In genomic region chr1:21657456-21658190, GRCh38 we compare ENCODE assay signal across 2 cellular contexts.
A peak's percentile ranks its signal among the peaks of the same experiment; 100 is the strongest.
TF ChIP-seq lines count a peak whose summit lies in the region.

No MANE protein-coding gene starts in this region.

TF ChIP-seq in GM23338, 12 proteins besides CTCF, POLR2A, EP300 and RAD21:
- TF ChIP-seq EZH2phosphoT487 (IDR thresholded peaks at IDR 0.05; ENCODE audit: unreplicated experiment), result no peak
- TF ChIP-seq ZNF331 (CRISPR knock-in tag; IDR thresholded peaks at IDR 0.05; ENCODE audit: low read depth), result no peak
- TF ChIP-seq, protein P1, sequence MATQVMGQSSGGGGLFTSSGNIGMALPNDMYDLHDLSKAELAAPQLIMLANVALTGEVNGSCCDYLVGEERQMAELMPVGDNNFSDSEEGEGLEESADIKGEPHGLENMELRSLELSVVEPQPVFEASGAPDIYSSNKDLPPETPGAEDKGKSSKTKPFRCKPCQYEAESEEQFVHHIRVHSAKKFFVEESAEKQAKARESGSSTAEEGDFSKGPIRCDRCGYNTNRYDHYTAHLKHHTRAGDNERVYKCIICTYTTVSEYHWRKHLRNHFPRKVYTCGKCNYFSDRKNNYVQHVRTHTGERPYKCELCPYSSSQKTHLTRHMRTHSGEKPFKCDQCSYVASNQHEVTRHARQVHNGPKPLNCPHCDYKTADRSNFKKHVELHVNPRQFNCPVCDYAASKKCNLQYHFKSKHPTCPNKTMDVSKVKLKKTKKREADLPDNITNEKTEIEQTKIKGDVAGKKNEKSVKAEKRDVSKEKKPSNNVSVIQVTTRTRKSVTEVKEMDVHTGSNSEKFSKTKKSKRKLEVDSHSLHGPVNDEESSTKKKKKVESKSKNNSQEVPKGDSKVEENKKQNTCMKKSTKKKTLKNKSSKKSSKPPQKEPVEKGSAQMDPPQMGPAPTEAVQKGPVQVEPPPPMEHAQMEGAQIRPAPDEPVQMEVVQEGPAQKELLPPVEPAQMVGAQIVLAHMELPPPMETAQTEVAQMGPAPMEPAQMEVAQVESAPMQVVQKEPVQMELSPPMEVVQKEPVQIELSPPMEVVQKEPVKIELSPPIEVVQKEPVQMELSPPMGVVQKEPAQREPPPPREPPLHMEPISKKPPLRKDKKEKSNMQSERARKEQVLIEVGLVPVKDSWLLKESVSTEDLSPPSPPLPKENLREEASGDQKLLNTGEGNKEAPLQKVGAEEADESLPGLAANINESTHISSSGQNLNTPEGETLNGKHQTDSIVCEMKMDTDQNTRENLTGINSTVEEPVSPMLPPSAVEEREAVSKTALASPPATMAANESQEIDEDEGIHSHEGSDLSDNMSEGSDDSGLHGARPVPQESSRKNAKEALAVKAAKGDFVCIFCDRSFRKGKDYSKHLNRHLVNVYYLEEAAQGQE (IDR thresholded peaks at IDR 0.05; ENCODE audit: unreplicated experiment), result no peak
- TF ChIP-seq STAT1 (IDR thresholded peaks at IDR 0.05; ENCODE audit: unreplicated experiment), result no peak
- TF ChIP-seq, protein P2, sequence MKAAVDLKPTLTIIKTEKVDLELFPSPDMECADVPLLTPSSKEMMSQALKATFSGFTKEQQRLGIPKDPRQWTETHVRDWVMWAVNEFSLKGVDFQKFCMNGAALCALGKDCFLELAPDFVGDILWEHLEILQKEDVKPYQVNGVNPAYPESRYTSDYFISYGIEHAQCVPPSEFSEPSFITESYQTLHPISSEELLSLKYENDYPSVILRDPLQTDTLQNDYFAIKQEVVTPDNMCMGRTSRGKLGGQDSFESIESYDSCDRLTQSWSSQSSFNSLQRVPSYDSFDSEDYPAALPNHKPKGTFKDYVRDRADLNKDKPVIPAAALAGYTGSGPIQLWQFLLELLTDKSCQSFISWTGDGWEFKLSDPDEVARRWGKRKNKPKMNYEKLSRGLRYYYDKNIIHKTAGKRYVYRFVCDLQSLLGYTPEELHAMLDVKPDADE (IDR thresholded peaks at IDR 0.05), result no peak
- no peak for TF ChIP-seq POLR2AphosphoS5 (IDR thresholded peaks at IDR 0.05; ENCODE audit: low read depth)
- no peak for TF ChIP-seq ZNF462 (CRISPR knock-in tag; IDR thresholded peaks at IDR 0.05)
- no peak for TF ChIP-seq NANOG (IDR thresholded peaks at IDR 0.05; ENCODE audit: borderline replicate concordance)
- no peak for TF ChIP-seq ZNF114 (CRISPR knock-in tag; IDR thresholded peaks at IDR 0.05)
- TF ChIP-seq JUNB (IDR thresholded peaks at IDR 0.05; ENCODE audit: unreplicated experiment), result no peak
- no peak for TF ChIP-seq CREB1 (CRISPR knock-in tag; IDR thresholded peaks at IDR 0.05; ENCODE audit: low read depth)
- TF ChIP-seq EZH2 (IDR thresholded peaks at IDR 0.05; ENCODE audit: low read depth, unreplicated experiment), result no peak

TF ChIP-seq in K562, 482 proteins besides CTCF, POLR2A, EP300 and RAD21:
- TF ChIP-seq, protein P3, sequence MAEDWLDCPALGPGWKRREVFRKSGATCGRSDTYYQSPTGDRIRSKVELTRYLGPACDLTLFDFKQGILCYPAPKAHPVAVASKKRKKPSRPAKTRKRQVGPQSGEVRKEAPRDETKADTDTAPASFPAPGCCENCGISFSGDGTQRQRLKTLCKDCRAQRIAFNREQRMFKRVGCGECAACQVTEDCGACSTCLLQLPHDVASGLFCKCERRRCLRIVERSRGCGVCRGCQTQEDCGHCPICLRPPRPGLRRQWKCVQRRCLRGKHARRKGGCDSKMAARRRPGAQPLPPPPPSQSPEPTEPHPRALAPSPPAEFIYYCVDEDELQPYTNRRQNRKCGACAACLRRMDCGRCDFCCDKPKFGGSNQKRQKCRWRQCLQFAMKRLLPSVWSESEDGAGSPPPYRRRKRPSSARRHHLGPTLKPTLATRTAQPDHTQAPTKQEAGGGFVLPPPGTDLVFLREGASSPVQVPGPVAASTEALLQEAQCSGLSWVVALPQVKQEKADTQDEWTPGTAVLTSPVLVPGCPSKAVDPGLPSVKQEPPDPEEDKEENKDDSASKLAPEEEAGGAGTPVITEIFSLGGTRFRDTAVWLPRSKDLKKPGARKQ (CRISPR knock-in tag; IDR thresholded peaks at IDR 0.05), result no peak
- TF ChIP-seq KLF13 (tag; IDR thresholded peaks at IDR 0.05; ENCODE audit: borderline replicate concordance, low read depth) (no peak), ZBTB7A (IDR thresholded peaks at IDR 0.05; ENCODE audit: borderline replicate concordance, control insufficient read depth, low read depth, low read length) (peak; percentile 31; the same call in 1 of the 2 replicates)
- TF ChIP-seq, protein P4, sequence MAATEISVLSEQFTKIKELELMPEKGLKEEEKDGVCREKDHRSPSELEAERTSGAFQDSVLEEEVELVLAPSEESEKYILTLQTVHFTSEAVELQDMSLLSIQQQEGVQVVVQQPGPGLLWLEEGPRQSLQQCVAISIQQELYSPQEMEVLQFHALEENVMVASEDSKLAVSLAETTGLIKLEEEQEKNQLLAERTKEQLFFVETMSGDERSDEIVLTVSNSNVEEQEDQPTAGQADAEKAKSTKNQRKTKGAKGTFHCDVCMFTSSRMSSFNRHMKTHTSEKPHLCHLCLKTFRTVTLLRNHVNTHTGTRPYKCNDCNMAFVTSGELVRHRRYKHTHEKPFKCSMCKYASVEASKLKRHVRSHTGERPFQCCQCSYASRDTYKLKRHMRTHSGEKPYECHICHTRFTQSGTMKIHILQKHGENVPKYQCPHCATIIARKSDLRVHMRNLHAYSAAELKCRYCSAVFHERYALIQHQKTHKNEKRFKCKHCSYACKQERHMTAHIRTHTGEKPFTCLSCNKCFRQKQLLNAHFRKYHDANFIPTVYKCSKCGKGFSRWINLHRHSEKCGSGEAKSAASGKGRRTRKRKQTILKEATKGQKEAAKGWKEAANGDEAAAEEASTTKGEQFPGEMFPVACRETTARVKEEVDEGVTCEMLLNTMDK (IDR thresholded peaks at IDR 0.05; ENCODE audit: borderline replicate concordance, insufficient read depth, low read depth, low read length, poor library complexity, severe bottlenecking), result peak; percentile 57
